Comparison of ENCODE assay signal across 1 cellular context in genomic region chr6:24879351-24879750, GRCh38.
TF ChIP-seq lines count a peak whose summit lies in the region.

No MANE protein-coding gene starts in this region.

TF ChIP-seq in H1, 55 proteins besides CTCF, POLR2A, EP300 and RAD21:
- TF ChIP-seq BRCA1 (IDR thresholded peaks at IDR 0.05; ENCODE audit: low read depth, low read length), result no peak
- TF ChIP-seq BCL11A (IDR thresholded peaks at IDR 0.05; ENCODE audit: low read depth in 2 of 2, low read length in 2 of 2), result no peak
- TF ChIP-seq CTBP2 (IDR thresholded peaks at IDR 0.05; ENCODE audit: borderline replicate concordance, insufficient read depth, insufficient read length, low read length), result no peak
- no peak for TF ChIP-seq SIRT6 (IDR thresholded peaks at IDR 0.05; ENCODE audit: low read length)
- no peak for TF ChIP-seq ATF3 (IDR thresholded peaks at IDR 0.05; ENCODE audit: insufficient read depth, low read depth, low read length)
